In genomic region chr19:14391156-14391821, GRCh38 we compare ENCODE assay signal across 1 cellular context.
TF ChIP-seq lines count a peak whose summit lies in the region.

No MANE protein-coding gene starts in this region.

TF ChIP-seq in GM12878, 131 proteins besides CTCF, POLR2A, EP300 and RAD21:
- no peak for TF ChIP-seq BMI1 (IDR thresholded peaks at IDR 0.05; ENCODE audit: borderline replicate concordance)
- TF ChIP-seq PML (IDR thresholded peaks at IDR 0.05; ENCODE audit: low read length) = no peak
- no peak for TF ChIP-seq EGR1 (IDR thresholded peaks at IDR 0.05; ENCODE audit: borderline replicate concordance in 1 of 2, low read depth in 2 of 2, low read length in 2 of 2)
- TF ChIP-seq NFIC (IDR thresholded peaks at IDR 0.05; ENCODE audit: low read depth, low read length) = no peak
- TF ChIP-seq, protein P1, sequence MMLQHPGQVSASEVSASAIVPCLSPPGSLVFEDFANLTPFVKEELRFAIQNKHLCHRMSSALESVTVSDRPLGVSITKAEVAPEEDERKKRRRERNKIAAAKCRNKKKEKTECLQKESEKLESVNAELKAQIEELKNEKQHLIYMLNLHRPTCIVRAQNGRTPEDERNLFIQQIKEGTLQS (IDR thresholded peaks at IDR 0.05; ENCODE audit: borderline replicate concordance, extremely low read depth, low read depth, low read length) = no peak
- TF ChIP-seq IKZF2 (IDR thresholded peaks at IDR 0.05) = no peak
- TF ChIP-seq SUPT20H (IDR thresholded peaks at IDR 0.05; ENCODE audit: borderline replicate concordance, control insufficient read depth, low read depth, low read length) = no peak
- no peak for TF ChIP-seq BCLAF1 (IDR thresholded peaks at IDR 0.05)
- TF ChIP-seq CBFB (IDR thresholded peaks at IDR 0.05; ENCODE audit: low read depth) = no peak
- no peak for TF ChIP-seq NFYA (IDR thresholded peaks at IDR 0.05; ENCODE audit: borderline replicate concordance, low read depth, low read length)
- TF ChIP-seq ESRRA (IDR thresholded peaks at IDR 0.05; ENCODE audit: low read length) = no peak
- TF ChIP-seq, protein P2, sequence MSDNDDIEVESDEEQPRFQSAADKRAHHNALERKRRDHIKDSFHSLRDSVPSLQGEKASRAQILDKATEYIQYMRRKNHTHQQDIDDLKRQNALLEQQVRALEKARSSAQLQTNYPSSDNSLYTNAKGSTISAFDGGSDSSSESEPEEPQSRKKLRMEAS (IDR thresholded peaks at IDR 0.05; ENCODE audit: low read depth, low read length) = no peak
- TF ChIP-seq NR2F1 (conservative IDR thresholded peaks at IDR 0.05) = no peak
- TF ChIP-seq SMAD1 (IDR thresholded peaks at IDR 0.05; ENCODE audit: low read depth, partially characterized antibody) = no peak
- no peak for TF ChIP-seq NFXL1 (IDR thresholded peaks at IDR 0.05; ENCODE audit: borderline replicate concordance)
- TF ChIP-seq HSF1 (IDR thresholded peaks at IDR 0.05; ENCODE audit: low read depth, low read length) = no peak
- TF ChIP-seq CEBPZ (IDR thresholded peaks at IDR 0.05; ENCODE audit: low read depth, low read length) = no peak
TF ChIP-seq in GM12878: peak in this region for 0.
